8 cellular contexts compared by ENCODE assay signal in the genomic region with DNA sequence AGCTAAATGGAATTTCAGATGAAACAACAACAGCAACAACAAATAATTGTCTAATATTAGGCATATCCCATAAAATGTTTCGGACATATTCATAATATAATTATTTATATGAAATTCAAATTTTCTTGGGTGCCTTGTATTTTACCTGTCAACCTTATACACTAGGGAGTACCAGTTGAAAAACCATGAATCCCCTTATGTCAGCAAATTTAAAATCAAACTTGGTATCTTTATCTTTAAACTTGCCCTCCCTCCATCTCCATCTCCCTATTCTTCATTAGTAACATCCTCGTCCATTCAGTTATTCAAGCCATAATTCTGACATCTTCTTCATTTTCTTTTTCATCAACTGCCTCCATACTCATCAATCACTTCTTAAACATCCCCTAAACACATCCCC.
"Had no signal": no experiment of that assay in that cellular context is flagged by ENCODE, and none has a peak within 500 bp of the region (broad histone marks: within the 10 kb centered on the region; RNA-seq: fewer than 3 reads in every experiment).

No MANE protein-coding gene starts in this region.

- H3K27ac ChIP-seq: HL-60 had no signal

- H3K36me3 ChIP-seq: HAP-1 had no signal

- H2AFZ ChIP-seq: GM23338 had no signal

- H3K9me3 ChIP-seq: HAP-1 had no signal

- H3K27me3 Mint-ChIP-seq: IgD-negative memory B cell had no signal

- H3K36me3 Mint-ChIP-seq: IgD-negative memory B cell had no signal

- H3K4me3 Mint-ChIP-seq: GM23338, HFFc6, IgD-negative memory B cell had no signal

- ATAC-seq: GM23338, HCT116 had no signal

- H3K27ac Mint-ChIP-seq: GM23338, HFFc6, IgD-negative memory B cell had no signal

- H3K4me3 ChIP-seq: GM23338, HAP-1 had no signal

- DNase-seq: H7, HFFc6, KG1 had no signal

- H3K9me3 Mint-ChIP-seq: GM23338 had no signal

- H3K4me1 ChIP-seq: HAP-1 had no signal

- H3K4me2 ChIP-seq: GM23338 had no signal

- H3K4me1 Mint-ChIP-seq: GM23338, IgD-negative memory B cell had no signal
